10 cellular contexts compared by ENCODE assay signal in the genomic region with DNA sequence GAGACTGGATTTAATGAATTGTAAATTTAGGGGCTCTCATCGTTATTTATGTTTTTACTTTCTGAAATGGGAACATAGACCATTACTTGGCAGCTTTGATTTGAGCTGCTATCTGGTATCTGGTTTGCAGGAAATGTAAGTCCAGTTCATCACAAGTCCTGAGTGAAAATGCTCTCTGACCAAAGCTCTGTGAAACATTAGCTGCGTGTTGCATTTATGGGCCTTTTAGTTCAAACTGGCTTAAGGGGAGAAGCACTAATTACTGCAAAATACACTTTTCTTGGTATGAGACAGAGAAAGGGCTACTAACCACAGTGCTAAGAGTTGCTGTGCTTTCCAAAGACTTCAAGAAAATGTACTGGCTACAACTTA. TPM values are rescaled to one million over a fixed set of nuclear protein-coding genes. Genes with fewer than 3 reads are reported as not detected.
A peak's percentile ranks its signal among the peaks of the same experiment; 100 is the strongest.
DNase-seq lines count a peak whose midpoint lies in the region; ATAC-seq and TF ChIP-seq lines count a peak whose summit lies in the region.
"Had no signal": no experiment of that assay in that cellular context is flagged by ENCODE, and none has a peak within 500 bp of the region (broad histone marks: within the 10 kb centered on the region; RNA-seq: fewer than 3 reads in every experiment).

No MANE protein-coding gene starts in this region.

- no peaks in the 10 kb centered on the region for H3K36me3 Mint-ChIP-seq in natural killer cell

- peak overlapping the region; percentile 71 for H2AFZ ChIP-seq in ACC112 (ENCODE audit: low read length, unreplicated experiment)
- peak overlapping the region; percentile 28; the same call in 1 of the 2 replicates for H2AFZ ChIP-seq in MM.1S (ENCODE audit: low read length)

- H4K20me1 ChIP-seq in MM.1S (ENCODE audit: insufficient read depth, low read length) = no peaks in the 10 kb centered on the region

- H3K27ac ChIP-seq in ACC112 (ENCODE audit: low read depth, low read length) (no peak overlapping the region; the same call in 1 of the 2 replicates), MM.1S (ENCODE audit: low read length) (no peak overlapping the region), esophagus squamous epithelium (peak overlapping the region in 3 of 4 donors; percentile 39 to 49 (median 45))

- peak overlapping the region; percentile 80 for H3K4me3 ChIP-seq in ACC112 (ENCODE audit: low read depth, low read length)
- H3K4me3 ChIP-seq in MM.1S (ENCODE audit: low read length) = peak overlapping the region; percentile 24
- peak overlapping the region; percentile 20 to 59 (median 45) for H3K4me3 ChIP-seq in esophagus squamous epithelium

- no peaks in the 10 kb centered on the region for H3K9me2 ChIP-seq in MM.1S (replicated peaks; ENCODE audit: insufficient read depth, low read length)

- no peak for TF ChIP-seq POLR2A in esophagus squamous epithelium (IDR thresholded peaks at IDR 0.05)

- H3K27me3 ChIP-seq in ACC112 (ENCODE audit: insufficient read depth, low read length) (no peaks in the 10 kb centered on the region), MM.1S (replicated peaks; ENCODE audit: insufficient read depth, low read length) (no peaks in the 10 kb centered on the region), esophagus squamous epithelium (no peaks in the 10 kb centered on the region)

- DNase-seq in MM.1S = no peak
- no peak for DNase-seq in esophagus squamous epithelium (lab: John Stamatoyannopoulos, UW)
- DNase-seq in natural killer cell = no peak
- no peak for DNase-seq in NCI-H2227 (lab: John Stamatoyannopoulos, UW; ENCODE audit: unreplicated experiment)
- DNase-seq in effector CD8-positive, alpha-beta T cell (lab: John Stamatoyannopoulos, UW) = no peak
- no peak for DNase-seq in KG1 (lab: John Stamatoyannopoulos, UW)

- peak overlapping the region; percentile 92 for H3K4me3 Mint-ChIP-seq in natural killer cell
- H3K4me3 Mint-ChIP-seq: central memory CD8-positive, alpha-beta T cell had no signal

- H3K79me2 ChIP-seq in ACC112 (ENCODE audit: control insufficient read depth, insufficient read depth, low read length, unreplicated experiment) = no peaks in the 10 kb centered on the region
- no peaks in the 10 kb centered on the region for H3K79me2 ChIP-seq in MM.1S (ENCODE audit: low read length)

- H3K9me3 ChIP-seq in MM.1S (replicated peaks; ENCODE audit: insufficient read depth, low read length) = no peaks in the 10 kb centered on the region
- no peaks in the 10 kb centered on the region for H3K9me3 ChIP-seq in esophagus squamous epithelium

- H3K4me1 Mint-ChIP-seq in natural killer cell = peaks cover 19 to 20% of the 10 kb centered on the region in 2 donors
- H3K4me1 Mint-ChIP-seq: central memory CD8-positive, alpha-beta T cell had no signal

- no peak for TF ChIP-seq CTCF in MM.1S (IDR thresholded peaks at IDR 0.05; ENCODE audit: low read length)
- TF ChIP-seq CTCF in esophagus squamous epithelium (IDR thresholded peaks at IDR 0.05) = no peak
- TF ChIP-seq CTCF in natural killer cell (IDR thresholded peaks at IDR 0.05) = no peak

- H3F3A ChIP-seq in MM.1S (ENCODE audit: insufficient read depth, low read length) = no peaks in the 10 kb centered on the region

- H3K27ac Mint-ChIP-seq in natural killer cell = peak overlapping the region in 1 of 2 donors; percentile 59

- ATAC-seq in natural killer cell = peak in 1 of 3 donors; percentile 24
- ATAC-seq in HG02852 (IDR thresholded peaks at IDR 0.05; ENCODE audit: unreplicated experiment) = no peak
- ATAC-seq: HCT116 had no signal

- WGBS in esophagus squamous epithelium, 2 donors = 5 to 11% methylated on average over 2 of the region's 2 CpGs

- no peaks in the 10 kb centered on the region for H3K9me3 Mint-ChIP-seq in natural killer cell
- H3K9me3 Mint-ChIP-seq: central memory CD8-positive, alpha-beta T cell had no signal

- intact Hi-C loops in esophagus squamous epithelium (cut with DNase I) = no loop called here
- intact Hi-C loops in natural killer cell (cut with micrococcal nuclease) = loop anchor here (10.0 kb wide), 1 partner anchor 185 kb away; the partner anchor contains the start of gene FBXL5

- H3K36me3 ChIP-seq in ACC112 (ENCODE audit: insufficient read depth, low read length) (no peaks in the 10 kb centered on the region), MM.1S (replicated peaks; ENCODE audit: insufficient read depth, low read length) (no peaks in the 10 kb centered on the region), esophagus squamous epithelium (no peaks in the 10 kb centered on the region)

- peak overlapping the region; percentile 42 for H3K4me2 ChIP-seq in MM.1S (ENCODE audit: low read depth, low read length)

- H3K4me1 ChIP-seq in ACC112 (ENCODE audit: control insufficient read depth, insufficient read depth, low read length, unreplicated experiment) = peaks cover 6% of the 10 kb centered on the region
- H3K4me1 ChIP-seq in MM.1S (ENCODE audit: low read length) = peaks cover 11% of the 10 kb centered on the region; the same call in 1 of the 2 replicates
- H3K4me1 ChIP-seq in esophagus squamous epithelium = peaks cover 0 to 26% (median 6%) of the 10 kb centered on the region in 3 donors

- no peaks in the 10 kb centered on the region for H3K27me3 Mint-ChIP-seq in natural killer cell (ENCODE audit: low read depth in 2 of 2)
- H3K27me3 Mint-ChIP-seq: central memory CD8-positive, alpha-beta T cell had no signal

- no peak overlapping the region for H3K9ac ChIP-seq in MM.1S (ENCODE audit: low read length)

RNA-seq across cellular contexts. Expression of gene CC2D2A, which starts 0.5 kb away (rescaled TPM):
- total RNA-seq in esophagus squamous epithelium = 1 to 10 TPM; 2.1 to 9.0 (median 6.4) TPM
- 1 to 10 TPM in 1 of 3 donors, under 1 TPM in 2; 0.78 to 1.6 (median 0.83) TPM for total RNA-seq in natural killer cell

RNA-seq across cellular contexts. Expression of gene C1QTNF7, which starts 42.3 kb away (rescaled TPM):
- total RNA-seq in esophagus squamous epithelium (10 to 100 TPM in 1 of 4 donors, 1 to 10 TPM in 1, under 1 TPM in 2; 0.11 to 12.2 (median 1.5) TPM), natural killer cell (not detected)

Comparison
In these comparisons a context has a peak if more than half of its experiments do, and no peak if none do; other contexts are left out.
1. H3K27ac ChIP-seq: peak in esophagus squamous epithelium (3 of 4); none in ACC112 (single experiment) and MM.1S (single experiment).
2. H3K4me3 ChIP-seq: peak in every context shown above with its lines; median percentile 80 in ACC112; 45 in esophagus squamous epithelium; 24 in MM.1S.